ENCODE assay signal across 9 cellular contexts in the genomic region with DNA sequence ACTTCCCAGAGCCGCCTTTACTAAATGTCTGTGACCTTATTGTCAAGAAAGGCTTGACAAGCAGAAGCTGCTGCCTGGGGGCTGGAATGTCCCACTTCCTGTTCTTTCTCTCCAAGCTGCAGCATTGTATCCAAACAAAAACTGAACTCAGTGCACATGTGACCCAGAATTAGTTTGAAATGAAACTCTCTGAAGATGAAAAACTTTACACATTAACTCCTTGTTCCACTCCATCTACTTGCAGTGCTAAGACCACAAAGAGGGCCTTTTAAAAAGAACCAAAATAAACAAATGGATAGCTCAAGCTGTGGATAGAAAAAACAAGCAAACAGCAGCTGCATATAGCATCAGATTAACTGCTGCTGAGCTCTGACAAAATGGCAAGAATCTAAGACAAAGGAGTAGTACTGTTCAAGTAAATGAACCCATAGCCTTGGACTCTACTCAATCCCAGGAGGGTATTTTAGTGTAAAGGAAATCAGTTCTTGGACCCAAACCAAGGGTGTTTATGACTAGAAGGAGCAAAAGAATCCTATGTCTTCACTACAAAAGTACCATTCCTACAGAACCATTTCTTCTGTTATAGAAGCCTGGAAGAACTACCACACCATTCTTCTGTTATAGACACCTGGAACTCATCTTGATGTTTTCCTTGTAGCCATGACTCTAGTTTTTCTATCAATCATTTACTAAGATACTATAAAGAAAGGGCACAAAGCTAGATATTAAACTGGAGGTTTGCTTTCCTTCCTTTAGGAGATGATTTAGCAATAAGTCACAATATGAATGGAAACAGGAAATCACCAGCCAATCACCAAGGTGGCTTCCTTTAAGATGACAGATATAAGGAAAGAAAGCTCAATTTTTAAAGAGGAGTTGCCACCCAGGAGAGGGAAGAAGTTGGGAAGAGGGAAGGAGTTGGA.
A peak's percentile ranks its signal among the peaks of the same experiment; 100 is the strongest.
DNase-seq lines count a peak whose midpoint lies in the region; ATAC-seq and FAIRE-seq lines count a peak whose summit lies in the region.
"Had no signal": no experiment of that assay in that cellular context is flagged by ENCODE, and none has a peak within 500 bp of the region (broad histone marks: within the 10 kb centered on the region; RNA-seq: fewer than 3 reads in every experiment).

No MANE protein-coding gene starts in this region.

- H3K36me3 ChIP-seq in small intestine (ENCODE audit: control insufficient read depth in 2 of 2, insufficient read depth in 2 of 2, low read length in 2 of 2) = no peaks in the 10 kb centered on the region
- H3K36me3 ChIP-seq: neutrophil had no signal

- DNase-seq in left cardiac atrium (no peak), cardiac septum (ENCODE audit: low spot score) (no peak), small intestine (peak; percentile 71), GF-D8 (lab: John Stamatoyannopoulos, UW) (no peak)
- DNase-seq in activated T-cell treated with anti-CD3 and anti-CD28 coated beads, Interleukin-2, amount 50 U/mL, for 1 hour = no peak

- no peaks in the 10 kb centered on the region for H3K27me3 ChIP-seq in small intestine (ENCODE audit: control insufficient read depth in 2 of 2, insufficient read depth in 2 of 2, low read length in 2 of 2)
- H3K27me3 ChIP-seq: neutrophil had no signal

- peaks cover 17 to 23% of the 10 kb centered on the region in 2 donors for H3K4me1 ChIP-seq in small intestine (ENCODE audit: control insufficient read depth in 2 of 2, insufficient read depth in 1 of 2, low read depth in 1 of 2, low read length in 1 of 2)

- H3K4me3 ChIP-seq in small intestine (ENCODE audit: low read depth in 1 of 2, low read length in 2 of 2) = no peak overlapping the region

- peak; percentile 23 to 53 for ATAC-seq in left cardiac atrium
- ATAC-seq in HG03378 (IDR thresholded peaks at IDR 0.05; ENCODE audit: unreplicated experiment) = peak; percentile 86
- no peak for ATAC-seq in HG03439 (IDR thresholded peaks at IDR 0.05; ENCODE audit: unreplicated experiment)

- H3K27ac ChIP-seq in small intestine (ENCODE audit: low read depth in 1 of 2, low read length in 1 of 2) = peak overlapping the region in 1 of 2 donors; percentile 80
- H3K27ac ChIP-seq: neutrophil had no signal

- WGBS in small intestine, 3 donors = 67 to 91% (median 83%) methylated on average over 1 of the region's 1 CpG

- FAIRE-seq in colon (lab: Jason Lieb, UNC) (peak; percentile 57), small intestine (lab: Jason Lieb, UNC) (no peak)

- H3K9me3 ChIP-seq in small intestine (ENCODE audit: control insufficient read depth, low read depth) = no peaks in the 10 kb centered on the region
- H3K9me3 ChIP-seq: neutrophil had no signal

- intact Hi-C loops in left cardiac atrium (cut with DNase I) (no loop called here), cardiac septum (cut with DNase I) (no loop called here)
